14 cellular contexts compared by ENCODE assay signal in genomic region chr11:79414644-79415317, GRCh38. TPM values are rescaled to one million over a fixed set of nuclear protein-coding genes. Genes with fewer than 3 reads are reported as not detected.
DNase-seq lines count a peak whose midpoint lies in the region; ATAC-seq and TF ChIP-seq lines count a peak whose summit lies in the region.
"Had no signal": no experiment of that assay in that cellular context is flagged by ENCODE, and none has a peak within 500 bp of the region (broad histone marks: within the 10 kb centered on the region; RNA-seq: fewer than 3 reads in every experiment).

No MANE protein-coding gene starts in this region.

- H3K14ac ChIP-seq in mesenchymal stem cell (ENCODE audit: low read length in 2 of 2): no peak overlapping the region

- H2BK15ac ChIP-seq in mesenchymal stem cell (ENCODE audit: low read depth, poor library complexity, severe bottlenecking): no peak overlapping the region

- H3K79me1 ChIP-seq in mesenchymal stem cell (replicated peaks; ENCODE audit: low read length, poor library complexity, severe bottlenecking): no peaks in the 10 kb centered on the region

- H4K91ac ChIP-seq in mesenchymal stem cell (ENCODE audit: low read length): no peak overlapping the region

- DNase-seq in NCI-H226 (peak; percentile 71), coronary artery (ENCODE audit: low spot score) (no peak), mesenchymal stem cell (peak; percentile 65), 8988T (no peak)
- DNase-seq: AML-193; NCI-H2029 treated with DMSO at 0.1 percent for 48 hours; stimulated activated CD4-positive, alpha-beta T cell treated with anti-CD3 and anti-CD28 coated beads, Interleukin-1b, Interleukin-23, amount 100 ng/mL, for 48 hours; T-helper 9 cell had no signal

- no peak overlapping the region for H3K23ac ChIP-seq in mesenchymal stem cell (ENCODE audit: low read length in 2 of 2)

- H2BK12ac ChIP-seq in mesenchymal stem cell (ENCODE audit: low read length in 2 of 2): peak overlapping the region in 1 of 2 experiments; percentile 47

- H3K27me3 ChIP-seq in ACC112 (ENCODE audit: insufficient read depth, low read length) (no peaks in the 10 kb centered on the region), mesenchymal stem cell (ENCODE audit: control insufficient read depth in 1 of 2, insufficient read depth in 1 of 2, low read length in 2 of 2) (no peaks in the 10 kb centered on the region)
- H3K27me3 ChIP-seq: neural progenitor cell had no signal

- no peak overlapping the region for H2AK5ac ChIP-seq in mesenchymal stem cell (ENCODE audit: low read length, severe bottlenecking)

- H2AFZ ChIP-seq in ACC112 (ENCODE audit: low read length, unreplicated experiment): no peak overlapping the region
- H2AFZ ChIP-seq in mesenchymal stem cell (ENCODE audit: low read depth, low read length): peak overlapping the region; percentile 11
- H2AFZ ChIP-seq: GM23338, neural progenitor cell had no signal

- no peak for TF ChIP-seq CTCF in coronary artery (IDR thresholded peaks at IDR 0.05)

- peak overlapping the region; percentile 61 for H3K9ac ChIP-seq in mesenchymal stem cell (ENCODE audit: low read length)
- H3K9ac ChIP-seq: neural progenitor cell had no signal

- no peak overlapping the region for H3K4me2 ChIP-seq in mesenchymal stem cell (ENCODE audit: low read length, poor library complexity, severe bottlenecking)
- H3K4me2 ChIP-seq: GM23338, neural progenitor cell had no signal

- H3K4me1 ChIP-seq in ACC112 (ENCODE audit: control insufficient read depth, insufficient read depth, low read length, unreplicated experiment) (peaks cover 16% of the 10 kb centered on the region), mesenchymal stem cell (ENCODE audit: control insufficient read depth, insufficient read depth, low read depth, low read length) (peaks cover 12% of the 10 kb centered on the region)

- H3K9me3 ChIP-seq in mesenchymal stem cell (ENCODE audit: control insufficient read depth, low read length): peaks cover 4% of the 10 kb centered on the region

- H2BK120ac ChIP-seq in mesenchymal stem cell (ENCODE audit: low read depth, low read length): peak overlapping the region; percentile 9

- WGBS in mesenchymal stem cell: 15% methylated on average over 6 of the region's 8 CpGs

- peak overlapping the region in 1 of 2 experiments; percentile 47 for H3K4ac ChIP-seq in mesenchymal stem cell (ENCODE audit: low read depth in 1 of 2, low read length in 2 of 2)

- peak overlapping the region; percentile 68 for H3K27ac ChIP-seq in ACC112 (ENCODE audit: low read depth, low read length)
- H3K27ac ChIP-seq in coronary artery: peak overlapping the region; percentile 33 to 78
- H3K27ac ChIP-seq in mesenchymal stem cell (ENCODE audit: low read length, poor library complexity, severe bottlenecking): peak overlapping the region; percentile 71
- H3K27ac ChIP-seq: neural progenitor cell had no signal

- H2BK5ac ChIP-seq in mesenchymal stem cell (ENCODE audit: low read depth, low read length, poor library complexity, severe bottlenecking): no peak overlapping the region

- no peak overlapping the region for H4K8ac ChIP-seq in mesenchymal stem cell (ENCODE audit: low read length)

- ATAC-seq in HG02938 (IDR thresholded peaks at IDR 0.05; ENCODE audit: unreplicated experiment) (no peak), GM18909 (IDR thresholded peaks at IDR 0.05; ENCODE audit: poor library complexity, unreplicated experiment) (no peak), HG03439 (IDR thresholded peaks at IDR 0.05; ENCODE audit: unreplicated experiment) (no peak)
- ATAC-seq: GM23338 had no signal

- no peaks in the 10 kb centered on the region for H3K79me2 ChIP-seq in ACC112 (ENCODE audit: control insufficient read depth, insufficient read depth, low read length, unreplicated experiment)

- H3K36me3 ChIP-seq in ACC112 (ENCODE audit: insufficient read depth, low read length) (no peaks in the 10 kb centered on the region), mesenchymal stem cell (ENCODE audit: control insufficient read depth in 1 of 2, insufficient read depth in 2 of 2, low read depth in 1 of 2, low read length in 2 of 2) (no peaks in the 10 kb centered on the region)
- H3K36me3 ChIP-seq: neural progenitor cell had no signal

- H3K4me3 ChIP-seq in ACC112 (ENCODE audit: low read depth, low read length) (0 out of 2 replicates have a peak overlapping the region, but pooled peaks have one; percentile 20), coronary artery (peak overlapping the region; percentile 11), mesenchymal stem cell (ENCODE audit: insufficient read depth in 1 of 2, low read depth in 1 of 2, low read length in 2 of 2) (peak overlapping the region in 1 of 2 experiments; percentile 47)
- H3K4me3 ChIP-seq: GM23338, neural progenitor cell had no signal

- peak overlapping the region; percentile 3 to 69 for H3K18ac ChIP-seq in mesenchymal stem cell (ENCODE audit: low read depth in 1 of 2, low read length in 2 of 2)

RNA-seq across cellular contexts. Expression of gene TENM4, which starts 26.0 kb away (rescaled TPM):
- 3.1 TPM for polyA plus RNA-seq in mesenchymal stem cell (2013, experiment 1 of 2)
- polyA plus RNA-seq in mesenchymal stem cell (2013, experiment 2 of 2): 9.1 TPM

Comparison
In these comparisons a context has a peak if more than half of its experiments do, and no peak if none do; other contexts are left out.
1. DNase-seq: peak in NCI-H226 (single experiment) and mesenchymal stem cell (single experiment); none in coronary artery (single experiment) and 8988T (single experiment).
2. Peak in every context shown above with its lines, with median percentiles within 50 percentile points of each other: H3K27ac ChIP-seq.